Comparison of ENCODE assay signal across 22 cellular contexts in genomic region chr6:166245148-166245547, GRCh38.
A peak's percentile ranks its signal among the peaks of the same experiment; 100 is the strongest.
DNase-seq lines count a peak whose midpoint lies in the region; ATAC-seq lines count a peak whose summit lies in the region.
"Had no signal": no experiment of that assay in that cellular context is flagged by ENCODE, and none has a peak within 500 bp of the region (broad histone marks: within the 10 kb centered on the region; RNA-seq: fewer than 3 reads in every experiment).

No MANE protein-coding gene starts in this region.

- POLR2A ChIA-PET in activated naive CD8-positive, alpha-beta T cell treated with anti-CD3 and anti-CD28 coated beads, Interleukin-2, amount 10 ng/mL, durations not matched to agents 7 days and 5 days (lab: Charles Lee): interaction anchor here (1.5 kb wide), 1 partner anchor 10 kb away, joined by 5 read pairs; no protein-coding TSS in a partner anchor

- no peaks in the 10 kb centered on the region for H3K9me3 Mint-ChIP-seq in activated naive CD8-positive, alpha-beta T cell treated with anti-CD3 and anti-CD28 coated beads, Interleukin-2, amount 10 ng/mL, durations not matched to agents 7 days and 5 days
- no peaks in the 10 kb centered on the region for H3K9me3 Mint-ChIP-seq in activated naive CD8-positive, alpha-beta T cell treated with anti-CD3 and anti-CD28 coated beads, Interleukin-2, amount 50 U/mL, for 24 hours
- H3K9me3 Mint-ChIP-seq in activated T-helper 17 cell treated with anti-CD3 and anti-CD28 coated beads, Interleukin-2, amount 50 U/mL, for 72 hours: no peaks in the 10 kb centered on the region
- H3K9me3 Mint-ChIP-seq: dendritic cell treated with granulocyte-macrophage colony-stimulating factor and Interleukin-4, amounts not matched to agents 40 ng/mL and 50 ng/mL, for 4 days; nephron progenitor cell had no signal

- no peak for ATAC-seq in activated naive CD8-positive, alpha-beta T cell treated with anti-CD3 and anti-CD28 coated beads, Interleukin-2, amount 10 ng/mL, durations not matched to agents 7 days and 5 days (ENCODE audit: low read depth)
- no peak for ATAC-seq in activated naive CD8-positive, alpha-beta T cell treated with anti-CD3 and anti-CD28 coated beads, Interleukin-2, amount 50 U/mL, for 24 hours
- ATAC-seq in HG03159 (IDR thresholded peaks at IDR 0.05; ENCODE audit: unreplicated experiment) (peak; percentile 13), HG03097 (IDR thresholded peaks at IDR 0.05; ENCODE audit: low FRiP score, unreplicated experiment) (no peak)
- peak; percentile 18 for ATAC-seq in activated T-helper 17 cell treated with anti-CD3 and anti-CD28 coated beads, Interleukin-2, amount 50 U/mL, for 72 hours (replicated peaks)
- ATAC-seq: HCT116, heart left ventricle, sciatic nerve had no signal

- H3K27me3 Mint-ChIP-seq in activated naive CD8-positive, alpha-beta T cell treated with anti-CD3 and anti-CD28 coated beads, Interleukin-2, amount 10 ng/mL, durations not matched to agents 7 days and 5 days: peaks cover 49% of the 10 kb centered on the region
- peaks cover 2% of the 10 kb centered on the region for H3K27me3 Mint-ChIP-seq in activated naive CD8-positive, alpha-beta T cell treated with anti-CD3 and anti-CD28 coated beads, Interleukin-2, amount 50 U/mL, for 24 hours
- H3K27me3 Mint-ChIP-seq in activated T-helper 17 cell treated with anti-CD3 and anti-CD28 coated beads, Interleukin-2, amount 50 U/mL, for 72 hours: peaks cover 13% of the 10 kb centered on the region

- H3K27ac Mint-ChIP-seq in activated naive CD8-positive, alpha-beta T cell treated with anti-CD3 and anti-CD28 coated beads, Interleukin-2, amount 10 ng/mL, durations not matched to agents 7 days and 5 days: peak overlapping the region; percentile 88
- H3K27ac Mint-ChIP-seq in activated naive CD8-positive, alpha-beta T cell treated with anti-CD3 and anti-CD28 coated beads, Interleukin-2, amount 50 U/mL, for 24 hours: no peak overlapping the region
- H3K27ac Mint-ChIP-seq in activated T-helper 17 cell treated with anti-CD3 and anti-CD28 coated beads, Interleukin-2, amount 50 U/mL, for 72 hours: no peak overlapping the region
- H3K27ac Mint-ChIP-seq: nephron progenitor cell had no signal

- peak overlapping the region; percentile 80 for H3K4me3 Mint-ChIP-seq in activated naive CD8-positive, alpha-beta T cell treated with anti-CD3 and anti-CD28 coated beads, Interleukin-2, amount 10 ng/mL, durations not matched to agents 7 days and 5 days
- no peak overlapping the region for H3K4me3 Mint-ChIP-seq in activated naive CD8-positive, alpha-beta T cell treated with anti-CD3 and anti-CD28 coated beads, Interleukin-2, amount 50 U/mL, for 24 hours
- H3K4me3 Mint-ChIP-seq in activated T-helper 17 cell treated with anti-CD3 and anti-CD28 coated beads, Interleukin-2, amount 50 U/mL, for 72 hours: peak overlapping the region; percentile 68
- H3K4me3 Mint-ChIP-seq: nephron progenitor cell had no signal

- DNase-seq in activated naive CD8-positive, alpha-beta T cell treated with anti-CD3 and anti-CD28 coated beads, Interleukin-2, amount 10 ng/mL, durations not matched to agents 7 days and 5 days: no peak
- no peak for DNase-seq in activated naive CD8-positive, alpha-beta T cell treated with anti-CD3 and anti-CD28 coated beads, Interleukin-2, amount 50 U/mL, for 24 hours
- no peak for DNase-seq in amygdala (lab: John Stamatoyannopoulos, UW)
- no peak for DNase-seq in DMS53 treated with DMSO at 0.1 percent for 48 hours (lab: John Stamatoyannopoulos, UW; ENCODE audit: unreplicated experiment)
- no peak for DNase-seq in NCI-H510A treated with DMSO at 0.1 percent for 48 hours (lab: John Stamatoyannopoulos, UW)
- DNase-seq: activated CD4-positive, CD25-positive, alpha-beta regulatory T cell; DMS79 treated with DMSO at 0.1 percent for 48 hours; heart left ventricle; Karpas-422; NCI-H1105; NCI-H2081 treated with DMSO at 0.1 percent for 48 hours; nephron progenitor cell; posterior cingulate gyrus; stimulated activated CD4-positive, alpha-beta T cell treated with anti-CD3 and anti-CD28 coated beads, Interleukin-15, amount 100 ng/mL, for 24 hours; T1000; testis had no signal

- H3K4me1 Mint-ChIP-seq in activated naive CD8-positive, alpha-beta T cell treated with anti-CD3 and anti-CD28 coated beads, Interleukin-2, amount 10 ng/mL, durations not matched to agents 7 days and 5 days: peaks cover 34% of the 10 kb centered on the region
- H3K4me1 Mint-ChIP-seq in activated naive CD8-positive, alpha-beta T cell treated with anti-CD3 and anti-CD28 coated beads, Interleukin-2, amount 50 U/mL, for 24 hours: peaks cover 33% of the 10 kb centered on the region
- H3K4me1 Mint-ChIP-seq in activated T-helper 17 cell treated with anti-CD3 and anti-CD28 coated beads, Interleukin-2, amount 50 U/mL, for 72 hours: peaks cover 6% of the 10 kb centered on the region

- H3K36me3 Mint-ChIP-seq in activated naive CD8-positive, alpha-beta T cell treated with anti-CD3 and anti-CD28 coated beads, Interleukin-2, amount 10 ng/mL, durations not matched to agents 7 days and 5 days: peaks cover 2% of the 10 kb centered on the region
- no peaks in the 10 kb centered on the region for H3K36me3 Mint-ChIP-seq in activated naive CD8-positive, alpha-beta T cell treated with anti-CD3 and anti-CD28 coated beads, Interleukin-2, amount 50 U/mL, for 24 hours (ENCODE audit: low read depth)
- H3K36me3 Mint-ChIP-seq in activated T-helper 17 cell treated with anti-CD3 and anti-CD28 coated beads, Interleukin-2, amount 50 U/mL, for 72 hours (ENCODE audit: low read depth): no peaks in the 10 kb centered on the region

Comparison
In these comparisons a context has a peak if more than half of its experiments do, and no peak if none do; other contexts are left out.
1. ATAC-seq: peak in HG03159 (single experiment) and activated T-helper 17 cell treated with anti-CD3 and anti-CD28 coated beads, Interleukin-2, amount 50 U/mL, for 72 hours (single experiment); none in activated naive CD8-positive, alpha-beta T cell treated with anti-CD3 and anti-CD28 coated beads, Interleukin-2, amount 10 ng/mL, durations not matched to agents 7 days and 5 days (single experiment), activated naive CD8-positive, alpha-beta T cell treated with anti-CD3 and anti-CD28 coated beads, Interleukin-2, amount 50 U/mL, for 24 hours (single experiment) and HG03097 (single experiment).